ENCODE assay signal across 1 cellular context in genomic region chr1:151534662-151535278, GRCh38.
TF ChIP-seq lines count a peak whose summit lies in the region.

No MANE protein-coding gene starts in this region.

TF ChIP-seq in GM12878, 131 proteins besides CTCF, POLR2A, EP300 and RAD21 (continued from another document):
- TF ChIP-seq E2F4 (IDR thresholded peaks at IDR 0.05; ENCODE audit: low read depth, low read length), result no peak
TF ChIP-seq in GM12878: peak in this region for 3.
